1 cellular context compared by ENCODE assay signal in the genomic region with DNA sequence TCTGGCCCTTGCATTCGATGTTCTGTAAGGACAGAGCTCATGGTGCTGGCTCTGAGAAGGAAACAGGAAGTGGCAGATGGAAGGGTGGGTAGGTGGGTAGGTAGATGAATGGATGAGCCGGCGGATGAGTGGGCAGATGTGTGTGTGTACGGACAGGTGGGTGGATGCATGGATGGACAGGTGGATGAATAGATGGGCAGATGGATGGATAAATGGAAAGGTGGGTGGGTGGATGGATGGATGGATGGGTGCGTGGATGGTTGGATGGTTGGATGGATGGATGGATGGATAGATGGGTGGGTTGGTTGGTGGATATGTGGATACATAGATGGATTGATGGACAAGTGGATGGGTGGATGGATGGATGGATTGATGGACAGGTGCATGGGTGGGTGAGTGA.
TF ChIP-seq lines count a peak whose summit lies in the region.

No MANE protein-coding gene starts in this region.

TF ChIP-seq in H1, 55 proteins besides CTCF, POLR2A, EP300 and RAD21:
- TF ChIP-seq JUN (IDR thresholded peaks at IDR 0.05; ENCODE audit: low read depth, low read length), result no peak
- TF ChIP-seq TEAD4 (IDR thresholded peaks at IDR 0.05; ENCODE audit: low read depth, low read length), result no peak
- TF ChIP-seq HDAC6 (IDR thresholded peaks at IDR 0.05; ENCODE audit: low read depth, low read length), result no peak
- no peak for TF ChIP-seq EGR1 (IDR thresholded peaks at IDR 0.05; ENCODE audit: borderline replicate concordance, low read depth, low read length)
